ENCODE assay signal across 1 cellular context in the genomic region with DNA sequence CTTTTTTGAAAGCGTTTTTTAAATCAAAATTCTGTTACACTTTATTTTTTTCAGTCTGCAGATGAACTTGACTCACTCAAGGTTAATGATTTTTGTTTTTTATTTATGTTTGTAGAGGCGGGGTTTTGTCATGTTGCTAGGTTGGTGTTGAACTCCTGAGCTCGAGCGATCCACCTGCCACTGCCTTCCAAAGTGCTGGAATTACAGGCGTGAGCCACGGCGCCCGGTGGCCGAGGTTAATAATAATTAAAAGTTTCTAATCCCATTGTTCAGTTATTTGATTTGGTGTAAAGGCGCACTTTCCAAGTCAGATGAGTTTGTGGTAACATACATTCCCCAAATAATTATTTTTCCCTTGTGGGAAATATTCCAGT.
TF ChIP-seq lines count a peak whose summit lies in the region.

No MANE protein-coding gene starts in this region.

TF ChIP-seq in GM23338, 12 proteins besides CTCF, POLR2A, EP300 and RAD21 (continued from another document):
- no peak for TF ChIP-seq ZNF462 (CRISPR knock-in tag; IDR thresholded peaks at IDR 0.05)
- TF ChIP-seq, protein P1, sequence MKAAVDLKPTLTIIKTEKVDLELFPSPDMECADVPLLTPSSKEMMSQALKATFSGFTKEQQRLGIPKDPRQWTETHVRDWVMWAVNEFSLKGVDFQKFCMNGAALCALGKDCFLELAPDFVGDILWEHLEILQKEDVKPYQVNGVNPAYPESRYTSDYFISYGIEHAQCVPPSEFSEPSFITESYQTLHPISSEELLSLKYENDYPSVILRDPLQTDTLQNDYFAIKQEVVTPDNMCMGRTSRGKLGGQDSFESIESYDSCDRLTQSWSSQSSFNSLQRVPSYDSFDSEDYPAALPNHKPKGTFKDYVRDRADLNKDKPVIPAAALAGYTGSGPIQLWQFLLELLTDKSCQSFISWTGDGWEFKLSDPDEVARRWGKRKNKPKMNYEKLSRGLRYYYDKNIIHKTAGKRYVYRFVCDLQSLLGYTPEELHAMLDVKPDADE (IDR thresholded peaks at IDR 0.05), result no peak
- TF ChIP-seq STAT1 (IDR thresholded peaks at IDR 0.05; ENCODE audit: unreplicated experiment), result no peak
- TF ChIP-seq ZNF114 (CRISPR knock-in tag; IDR thresholded peaks at IDR 0.05), result no peak
